Comparison of ENCODE assay signal across 12 cellular contexts in genomic region chr12:12665194-12665593, GRCh38. TPM values are rescaled to one million over a fixed set of nuclear protein-coding genes. Genes with fewer than 3 reads are reported as not detected.
"Had no signal": no experiment of that assay in that cellular context is flagged by ENCODE, and none has a peak within 500 bp of the region (broad histone marks: within the 10 kb centered on the region; RNA-seq: fewer than 3 reads in every experiment).

No MANE protein-coding gene starts in this region.

- H3K27ac ChIP-seq: adrenal gland, ovary, thyroid gland, uterus had no signal

- DNase-seq: activated CD4-positive, alpha-beta T cell treated with anti-CD3 and anti-CD28 coated beads for 48 hours; activated CD8-positive, alpha-beta memory T cell treated with anti-CD3 and anti-CD28 coated beads for 24 hours; activated naive CD4-positive, alpha-beta T cell treated with anti-CD3 and anti-CD28 coated beads for 36 hours; adrenal gland; caudate nucleus; hippocampal formation; nephron progenitor cell; ovary; stimulated activated CD4-positive, alpha-beta T cell treated with anti-CD3 and anti-CD28 coated beads, Interleukin-4, amount 100 ng/mL, for 24 hours; thyroid gland; uterus had no signal

- ATAC-seq: activated T-helper 17 cell treated with anti-CD3 and anti-CD28 coated beads, Interleukin-2, amount 50 U/mL, for 72 hours had no signal

- H3K9me3 ChIP-seq: adrenal gland, ovary, thyroid gland, uterus had no signal

- H3K4me1 ChIP-seq: uterus had no signal

- H3K27me3 ChIP-seq: adrenal gland, ovary, thyroid gland had no signal

- H3K4me3 ChIP-seq: adrenal gland, ovary, thyroid gland, uterus had no signal

- H3K36me3 ChIP-seq: adrenal gland, ovary, thyroid gland, uterus had no signal

RNA-seq across cellular contexts. Expression of gene GPR19, which starts 30.8 kb away (rescaled TPM):
- total RNA-seq: thyroid gland had no signal
